In genomic region chr7:24769863-24770262, GRCh38 we compare ENCODE assay signal across 17 cellular contexts.
"Had no signal": no experiment of that assay in that cellular context is flagged by ENCODE, and none has a peak within 500 bp of the region (broad histone marks: within the 10 kb centered on the region; RNA-seq: fewer than 3 reads in every experiment).

No MANE protein-coding gene starts in this region.

- H3K4me3 ChIP-seq: coronary artery, psoas muscle, sigmoid colon, skin epidermis, thoracic aorta, transverse colon had no signal

- H3K4me1 ChIP-seq: sigmoid colon, transverse colon had no signal

- H3K9me3 ChIP-seq: psoas muscle, sigmoid colon, thoracic aorta, transverse colon had no signal

- H3K27ac Mint-ChIP-seq: nephron progenitor cell; stimulated activated naive B cell treated with anti-CD40 and anti-IgM and Interleukin-4, amounts not matched to agents 10 μg/mL and 1 μg/mL and 100 μg/mL, for 72 hours; stimulated activated naive CD8-positive, alpha-beta T cell treated with anti-CD3 and anti-CD28 coated beads, Interleukin-15, amount 100 ng/mL, for 72 hours had no signal

- H3K4me3 Mint-ChIP-seq: nephron progenitor cell; stimulated activated naive B cell treated with anti-CD40 and anti-IgM and Interleukin-4, amounts not matched to agents 10 μg/mL and 1 μg/mL and 100 μg/mL, for 72 hours; stimulated activated naive CD8-positive, alpha-beta T cell treated with anti-CD3 and anti-CD28 coated beads, Interleukin-15, amount 100 ng/mL, for 72 hours had no signal

- H3K27ac ChIP-seq: coronary artery, psoas muscle, sigmoid colon, skin epidermis, transverse colon had no signal

- H3K36me3 ChIP-seq: sigmoid colon, thoracic aorta, transverse colon had no signal

- DNase-seq: effector CD4-positive, alpha-beta T cell; glutamatergic neuron; left cardiac atrium; mammary epithelial cell; naive thymus-derived CD4-positive, alpha-beta T cell; nephron progenitor cell; psoas muscle; retina; sigmoid colon; stimulated activated CD4-positive, alpha-beta T cell treated with anti-CD3 and anti-CD28 coated beads, Interleukin-2, amount 100 ng/mL, for 24 hours; stimulated activated CD4-positive, alpha-beta T cell treated with anti-CD3 and anti-CD28 coated beads, Interleukin-4, amount 100 ng/mL, for 4 hours; stimulated activated naive B cell treated with anti-CD40 and anti-IgM and Interleukin-4, amounts not matched to agents 10 μg/mL and 1 μg/mL and 100 μg/mL, for 72 hours; stimulated activated naive CD8-positive, alpha-beta T cell treated with anti-CD3 and anti-CD28 coated beads, Interleukin-15, amount 100 ng/mL, for 72 hours; transverse colon had no signal

- H3K27me3 ChIP-seq: sigmoid colon had no signal

- ATAC-seq: naive thymus-derived CD4-positive, alpha-beta T cell; psoas muscle; stimulated activated naive CD8-positive, alpha-beta T cell treated with anti-CD3 and anti-CD28 coated beads, Interleukin-15, amount 100 ng/mL, for 72 hours had no signal
